In the genomic region with DNA sequence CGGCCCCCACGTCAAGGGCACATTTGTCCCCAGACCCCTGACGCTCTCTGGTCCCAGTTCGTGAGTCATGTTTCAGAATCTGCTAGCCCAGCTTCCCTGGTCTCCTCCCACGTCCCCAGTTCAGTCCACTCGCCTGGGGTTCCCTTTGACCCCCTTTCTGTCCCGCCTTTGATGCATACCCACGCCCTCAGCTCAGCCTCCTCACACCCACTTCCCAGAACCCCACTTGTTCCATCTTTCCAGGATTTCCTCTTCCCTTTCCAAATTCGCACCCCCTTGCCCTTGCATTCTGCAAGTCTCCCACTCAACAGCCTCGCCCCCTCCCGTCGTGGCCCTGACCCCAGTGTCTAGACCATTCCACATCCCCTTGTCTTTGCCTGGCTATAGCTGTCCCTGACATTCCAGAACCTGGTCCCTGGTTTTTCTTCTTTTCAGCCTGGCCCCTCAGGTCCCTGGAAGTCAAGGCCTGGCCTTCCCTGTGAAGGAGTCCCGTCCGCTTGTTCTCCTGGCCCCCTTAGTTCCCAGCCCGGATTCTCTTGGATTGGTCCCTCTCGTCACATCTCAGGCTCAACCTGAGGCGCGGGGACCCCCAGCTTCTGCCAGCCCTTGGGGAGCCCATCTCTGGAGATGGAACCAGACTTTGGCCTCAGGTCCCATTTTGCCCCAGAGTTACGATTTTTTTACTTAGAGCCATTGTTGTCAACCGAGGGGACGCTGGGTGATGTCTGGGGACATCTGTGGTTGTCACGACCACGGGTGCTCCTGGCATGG, we compare ENCODE assay signal across 9 cellular contexts. TPM values are rescaled to one million over a fixed set of nuclear protein-coding genes. Genes with fewer than 3 reads are reported as not detected.
A peak's percentile ranks its signal among the peaks of the same experiment; 100 is the strongest.
DNase-seq lines count a peak whose midpoint lies in the region; ATAC-seq and TF ChIP-seq lines count a peak whose summit lies in the region.
"Had no signal": no experiment of that assay in that cellular context is flagged by ENCODE, and none has a peak within 500 bp of the region (broad histone marks: within the 10 kb centered on the region; RNA-seq: fewer than 3 reads in every experiment).

No MANE protein-coding gene starts in this region.

- DNase-seq in BJ (ENCODE audit: low read depth), result no peak
- no peak for DNase-seq in LNCaP clone FGC (ENCODE audit: low read depth)
- no peak for DNase-seq in coronary artery (ENCODE audit: low spot score)
- DNase-seq in naive thymus-derived CD4-positive, alpha-beta T cell, result no peak
- no peak for DNase-seq in cerebellum (ENCODE audit: low spot score)
- DNase-seq in anterior cingulate cortex (lab: John Stamatoyannopoulos, UW), result no peak
- DNase-seq in medulla oblongata (ENCODE audit: extremely low spot score), result no peak
- DNase-seq in RPMI8226, result no peak
- DNase-seq: NCI-H2227 treated with DMSO at 0.1 percent for 48 hours had no signal

- H3K4me1 ChIP-seq in naive thymus-derived CD4-positive, alpha-beta T cell (ENCODE audit: control insufficient read depth in 2 of 2, insufficient read depth in 2 of 2, low read length in 2 of 2), result peaks cover 43 to 57% of the 10 kb centered on the region in 2 donors

- peaks cover 0 to 2% (median 0%) of the 10 kb centered on the region in 5 donors for H3K27me3 Mint-ChIP-seq in naive thymus-derived CD4-positive, alpha-beta T cell

- no peak for ATAC-seq in naive thymus-derived CD4-positive, alpha-beta T cell

- H3K9me3 Mint-ChIP-seq in naive thymus-derived CD4-positive, alpha-beta T cell, result peaks cover 0 to 5% (median 0%) of the 10 kb centered on the region in 11 donors

- H3K36me3 Mint-ChIP-seq in naive thymus-derived CD4-positive, alpha-beta T cell, result peaks cover 0 to 20% (median 9%) of the 10 kb centered on the region in 5 donors

- H3K27me3 ChIP-seq in BJ (ENCODE audit: control insufficient read depth, insufficient read depth, low read length), result no peaks in the 10 kb centered on the region
- no peaks in the 10 kb centered on the region for H3K27me3 ChIP-seq in naive thymus-derived CD4-positive, alpha-beta T cell (ENCODE audit: control insufficient read depth in 2 of 2, insufficient read depth in 2 of 2, low read length in 2 of 2)

- CTCF ChIA-PET in BJ (lab: Yijun Ruan, JAX), result interaction anchor here (0.9 to 1.4 kb wide), 3 partner anchors 23 to 58 kb away, joined by 3 to 4 read pairs (median 3); no protein-coding TSS in a partner anchor
- CTCF ChIA-PET in naive thymus-derived CD4-positive, alpha-beta T cell (lab: Charles Lee), result no interaction called here

- H3K4me3 ChIP-seq in BJ (ENCODE audit: low read depth, low read length) (peak overlapping the region; percentile 72), LNCaP clone FGC (ENCODE audit: low read depth, low read length) (peak overlapping the region; percentile 82), coronary artery (peak overlapping the region; percentile 95)
- peak overlapping the region; percentile 71 for H3K4me3 ChIP-seq in naive thymus-derived CD4-positive, alpha-beta T cell (ENCODE audit: low read length)

- POLR2A ChIA-PET in BJ (lab: Charles Lee), result no interaction called here
- POLR2A ChIA-PET in naive thymus-derived CD4-positive, alpha-beta T cell (lab: Charles Lee), result interaction anchor here (1.0 to 1.9 kb wide), 3 partner anchors 10 to 24 kb away, joined by 3 to 11 read pairs (median 4); no protein-coding TSS in a partner anchor

- intact Hi-C loops in naive thymus-derived CD4-positive, alpha-beta T cell (cut with micrococcal nuclease), result loop anchor here (5.0 kb wide), 4 partner anchors 150 to 1605 kb away; a partner anchor contains a TSS

- H3K4me1 Mint-ChIP-seq in naive thymus-derived CD4-positive, alpha-beta T cell, result peaks cover 46 to 65% (median 55%) of the 10 kb centered on the region in 7 donors

- peak overlapping the region in 8 of 9 donors; percentile 22 to 87 (median 75) for H3K27ac Mint-ChIP-seq in naive thymus-derived CD4-positive, alpha-beta T cell

- no peaks in the 10 kb centered on the region for H3K9me3 ChIP-seq in naive thymus-derived CD4-positive, alpha-beta T cell (ENCODE audit: control insufficient read depth in 2 of 3, low read length in 3 of 3)

- TF ChIP-seq CTCF in BJ (IDR thresholded peaks at IDR 0.05; ENCODE audit: insufficient read depth, low read depth, low read length) (no peak), LNCaP clone FGC (IDR thresholded peaks at IDR 0.05; ENCODE audit: control insufficient read depth, extremely low read depth, insufficient read depth) (no peak), coronary artery (IDR thresholded peaks at IDR 0.05) (no peak)

- H3K4me3 Mint-ChIP-seq in naive thymus-derived CD4-positive, alpha-beta T cell, result peak overlapping the region; percentile 84 to 99 (median 90)

- no peak overlapping the region for H3K27ac ChIP-seq in coronary artery
- H3K27ac ChIP-seq in naive thymus-derived CD4-positive, alpha-beta T cell (ENCODE audit: low read depth, low read length), result peak overlapping the region; percentile 74

- peaks cover 3% of the 10 kb centered on the region; the same call in 1 of the 2 replicates for H3K36me3 ChIP-seq in BJ (ENCODE audit: control insufficient read depth, insufficient read depth, low read length)
- peaks cover 0 to 16% (median under 1%) of the 10 kb centered on the region in 3 experiments for H3K36me3 ChIP-seq in naive thymus-derived CD4-positive, alpha-beta T cell (ENCODE audit: control insufficient read depth in 2 of 3, insufficient read depth in 3 of 3, low read length in 3 of 3)

RNA-seq across cellular contexts. Expression of a gene that starts 1.3 kb away (rescaled TPM):
- polyA plus RNA-seq in BJ (2011; rRNA removed), result 45.3 and 75.8 TPM in 2 replicates
- polyA minus RNA-seq in BJ (2011; rRNA and poly(A)+ RNA removed), result 41.9 and 51.3 TPM in 2 replicates
- total RNA-seq in naive thymus-derived CD4-positive, alpha-beta T cell, result 10 to 100 TPM; 45.4 to 64.7 (median 53.7) TPM
- polyA plus RNA-seq in naive thymus-derived CD4-positive, alpha-beta T cell, result 10 to 100 TPM; 19.9 to 48.1 TPM
- total RNA-seq in cerebellum, result 11.4 TPM

RNA-seq across cellular contexts. Expression of a gene that starts 8.5 kb away (rescaled TPM):
- not detected in 2 replicates for polyA plus RNA-seq in BJ (2011; rRNA removed)
- not detected in 2 replicates for polyA minus RNA-seq in BJ (2011; rRNA and poly(A)+ RNA removed)
- 100 to 1,000 TPM in 3 of 5 experiments, 10 to 100 TPM in 2; 61.0 to 238 (median 181) TPM for total RNA-seq in naive thymus-derived CD4-positive, alpha-beta T cell
- 100 to 1,000 TPM; 332 to 589 TPM for polyA plus RNA-seq in naive thymus-derived CD4-positive, alpha-beta T cell
- total RNA-seq in cerebellum, result not detected

RNA-seq across cellular contexts. Expression of a gene that starts 37.4 kb away (rescaled TPM):
- polyA plus RNA-seq in BJ (2011; rRNA removed), result 0.01 and 0.18 TPM in 2 replicates
- polyA minus RNA-seq in BJ (2011; rRNA and poly(A)+ RNA removed), result not detected in 2 replicates
- total RNA-seq in naive thymus-derived CD4-positive, alpha-beta T cell, result under 1 TPM; 0.16 to 0.27 (median 0.17) TPM
- not detected for polyA plus RNA-seq in naive thymus-derived CD4-positive, alpha-beta T cell
- 37.6 TPM for total RNA-seq in cerebellum

RNA-seq across cellular contexts. Expression of a gene that starts 51.2 kb away (rescaled TPM):
- polyA plus RNA-seq in BJ (2011; rRNA removed), result 0.06 TPM in 1 of 2 replicates, not detected in the other
- 0.24 TPM in 1 of 2 replicates, not detected in the other for polyA minus RNA-seq in BJ (2011; rRNA and poly(A)+ RNA removed)
- total RNA-seq in naive thymus-derived CD4-positive, alpha-beta T cell, result 100 to 1,000 TPM in 1 of 5 experiments, 10 to 100 TPM in 1, 1 to 10 TPM in 1, under 1 TPM in 2; 0.73 to 131 (median 6.6) TPM
- polyA plus RNA-seq in naive thymus-derived CD4-positive, alpha-beta T cell, result under 1 TPM in 1 of 2 donors, not detected in 1; 0.09 TPM
- 0.73 TPM for total RNA-seq in cerebellum

Comparison
In these comparisons a context has a peak if more than half of its experiments do, and no peak if none do; other contexts are left out.
1. RNA of a gene that starts 8.5 kb away (total RNA-seq): 61.0 to 238 TPM in naive thymus-derived CD4-positive, alpha-beta T cell; not detected in cerebellum (single experiment); every median in the first group is over 10 times any median in the second.
2. RNA of a gene that starts 37.4 kb away (total RNA-seq): 37.6 TPM in cerebellum (single experiment); 0.16 to 0.27 TPM in naive thymus-derived CD4-positive, alpha-beta T cell; every median in the first group is over 10 times any median in the second.
3. Peak in every context shown above with its lines, with median percentiles within 50 percentile points of each other: H3K4me3 ChIP-seq.